8 cellular contexts compared by ENCODE assay signal in genomic region chr20:35883778-35884540, GRCh38.
A peak's percentile ranks its signal among the peaks of the same experiment; 100 is the strongest.
DNase-seq lines count a peak whose midpoint lies in the region; TF ChIP-seq lines count a peak whose summit lies in the region.

No MANE protein-coding gene starts in this region.

- H3K4me1 ChIP-seq in osteoblast (ENCODE audit: insufficient read depth, low read length), result peaks cover 32% of the 10 kb centered on the region

- H3K27ac ChIP-seq in osteoblast (ENCODE audit: low read depth, low read length), result peak overlapping the region; percentile 95

- peak; percentile 97 for TF ChIP-seq CTCF in osteoblast (IDR thresholded peaks at IDR 0.05; ENCODE audit: extremely low read depth, low read depth, low read length)

- DNase-seq in Caki2 (ENCODE audit: low read depth), result peak; percentile 95
- DNase-seq in HuH-7 (ENCODE audit: low spot score), result peak; percentile 77
- DNase-seq in SHP77 treated with DMSO at 0.1 percent for 48 hours (lab: John Stamatoyannopoulos, UW), result peak; percentile 37
- DNase-seq in activated naive CD4-positive, alpha-beta T cell (lab: John Stamatoyannopoulos, UW), result peak; percentile 8 to 36 (median 15)
- DNase-seq in foreskin melanocyte, result peak; percentile 67
- DNase-seq in osteoblast (ENCODE audit: insufficient read length, low spot score, missing footprints), result no peak
- DNase-seq in superior temporal gyrus (ENCODE audit: extremely low spot score), result peak; percentile 88
- no peak for DNase-seq in NCI-H187 (lab: John Stamatoyannopoulos, UW)

- H4K20me1 ChIP-seq in osteoblast (ENCODE audit: insufficient read depth, low read length), result no peaks in the 10 kb centered on the region

- peaks cover 9% of the 10 kb centered on the region for H3K36me3 ChIP-seq in osteoblast (ENCODE audit: insufficient read depth, low read length)

- H3K79me2 ChIP-seq in osteoblast (ENCODE audit: insufficient read depth, low read length), result peaks cover 40% of the 10 kb centered on the region

- H3K9me3 ChIP-seq in osteoblast (ENCODE audit: low read depth, low read length), result no peaks in the 10 kb centered on the region

- H2AFZ ChIP-seq in osteoblast (ENCODE audit: low read length), result no peak overlapping the region

- peak overlapping the region; percentile 63 for H3K4me2 ChIP-seq in osteoblast (ENCODE audit: insufficient read depth, low read length)

- no peaks in the 10 kb centered on the region for H3K27me3 ChIP-seq in osteoblast (ENCODE audit: insufficient read depth, low read length)

- peak overlapping the region; percentile 28 for H3K4me3 ChIP-seq in osteoblast (ENCODE audit: insufficient read depth, low read length)

- in situ Hi-C loops in Caki2 (cut with HindIII; ENCODE audit: low pct_unique_long_range_greater_than_20kb, low sequenced_read_pairs), result no loop called here

Comparison
In these comparisons a context has a peak if more than half of its experiments do, and no peak if none do; other contexts are left out.
1. DNase-seq: peak in Caki2 (single experiment), HuH-7 (single experiment), SHP77 treated with DMSO at 0.1 percent for 48 hours (single experiment), activated naive CD4-positive, alpha-beta T cell (4 of 4), foreskin melanocyte (single experiment) and superior temporal gyrus (single experiment); none in osteoblast (single experiment) and NCI-H187 (0 of 2).